ENCODE assay signal across 2 cellular contexts in genomic region chr4:112113786-112114185, GRCh38.
TF ChIP-seq lines count a peak whose summit lies in the region.

No MANE protein-coding gene starts in this region.

TF ChIP-seq in HepG2, 621 proteins besides CTCF, POLR2A, EP300 and RAD21 (continued from another document):
- no peak for TF ChIP-seq THRA (CRISPR knock-in tag; IDR thresholded peaks at IDR 0.05; ENCODE audit: borderline replicate concordance)
- TF ChIP-seq ATF2 (CRISPR knock-in tag; IDR thresholded peaks at IDR 0.05), result no peak
- TF ChIP-seq ELF3 (CRISPR knock-in tag; IDR thresholded peaks at IDR 0.05), result no peak
- no peak for TF ChIP-seq PHF20 (CRISPR knock-in tag; IDR thresholded peaks at IDR 0.05)
- TF ChIP-seq FOXO1 (CRISPR knock-in tag; IDR thresholded peaks at IDR 0.05), result no peak
- TF ChIP-seq ZFYVE20 (CRISPR knock-in tag; IDR thresholded peaks at IDR 0.05; ENCODE audit: borderline replicate concordance, low read depth), result no peak
- no peak for TF ChIP-seq ZNF484 (CRISPR knock-in tag; IDR thresholded peaks at IDR 0.05; ENCODE audit: borderline replicate concordance, low read depth)
- no peak for TF ChIP-seq ZNF24 (IDR thresholded peaks at IDR 0.05)
- no peak for TF ChIP-seq ZNF264 (CRISPR knock-in tag; IDR thresholded peaks at IDR 0.05)
- no peak for TF ChIP-seq ZNF558 (CRISPR knock-in tag; IDR thresholded peaks at IDR 0.05; ENCODE audit: borderline replicate concordance)
- no peak for TF ChIP-seq MAFF (IDR thresholded peaks at IDR 0.05; ENCODE audit: low read depth, low read length)
- no peak for TF ChIP-seq PCBP2 (optimal IDR thresholded peaks at IDR 0.05; ENCODE audit: low read depth, low read length, poor library complexity, severe bottlenecking)
- no peak for TF ChIP-seq ZMYM4 (CRISPR knock-in tag; IDR thresholded peaks at IDR 0.05)

TF ChIP-seq in SK-N-SH treated with all-trans-retinoic acid at 6 μM for 48 hours, 23 proteins besides CTCF, POLR2A, EP300 and RAD21 (continued from another document):
- TF ChIP-seq PATZ1 (CRISPR knock-in tag; IDR thresholded peaks at IDR 0.05; ENCODE audit: borderline replicate concordance), result no peak
